Comparison of ENCODE assay signal across 8 cellular contexts in genomic region chr9:136482046-136482792, GRCh38. TPM values are rescaled to one million over a fixed set of nuclear protein-coding genes. Genes with fewer than 3 reads are reported as not detected.
A peak's percentile ranks its signal among the peaks of the same experiment; 100 is the strongest.
DNase-seq lines count a peak whose midpoint lies in the region; ATAC-seq and TF ChIP-seq lines count a peak whose summit lies in the region.

No MANE protein-coding gene starts in this region.

- H3K9me3 ChIP-seq in Panc1 (ENCODE audit: control insufficient read depth, insufficient read depth, low read depth, low read length) (no peaks in the 10 kb centered on the region), mammary epithelial cell (replicated peaks; ENCODE audit: insufficient read depth, low read length) (no peaks in the 10 kb centered on the region)

- peak overlapping the region; percentile 97 for H3K4me2 ChIP-seq in mammary epithelial cell (ENCODE audit: insufficient read depth, low read depth, low read length)

- 1% methylated on average over 14 of the region's 39 CpGs for WGBS in mammary epithelial cell (ENCODE audit: low coverage, missing lambda C conversion rate)
- WGBS in lower leg skin, 2 donors = 0 to 1% methylated on average over 24 to 38 of the region's 39 CpGs

- H3K4me1 ChIP-seq in Panc1 (ENCODE audit: control insufficient read depth, insufficient read depth, low read length) = peaks cover 8% of the 10 kb centered on the region
- H3K4me1 ChIP-seq in mammary epithelial cell (ENCODE audit: insufficient read depth, low read length) = peaks cover 26% of the 10 kb centered on the region

- CTCF ChIA-PET in Panc1 (lab: Charles Lee) (no interaction called here), mammary epithelial cell (lab: Charles Lee; ENCODE audit: low non-redundant PET) (no interaction called here)

- H3K27me3 ChIP-seq in Panc1 (ENCODE audit: control insufficient read depth, insufficient read depth, low read length) = no peaks in the 10 kb centered on the region
- no peaks in the 10 kb centered on the region for H3K27me3 ChIP-seq in mammary epithelial cell (ENCODE audit: insufficient read depth, low read length)

- in situ Hi-C loops in Panc1 (cut with HindIII; ENCODE audit: low pct_unique_long_range_greater_than_20kb, low sequenced_read_pairs) (loop anchor here (10.0 kb wide), 1 partner anchor 63 kb away; the partner anchor contains the start of gene NOTCH1), mammary epithelial cell (cut with MboI; ENCODE audit: low sequenced_read_pairs in 2 of 2) (loop anchor here in 1 of 2 donors (5.0 kb wide), 1 partner anchor 145 kb away; no protein-coding TSS in a partner anchor)

- ATAC-seq in GM19395 (IDR thresholded peaks at IDR 0.05; ENCODE audit: unreplicated experiment) = peak; percentile 5
- ATAC-seq in Panc1 = no peak
- ATAC-seq in HG03108 (IDR thresholded peaks at IDR 0.05; ENCODE audit: unreplicated experiment) = no peak

- POLR2A ChIA-PET in Panc1 (lab: Charles Lee) = no interaction called here

- H3K79me2 ChIP-seq in mammary epithelial cell (ENCODE audit: insufficient read depth, low read length) = peaks cover 55% of the 10 kb centered on the region

- H2AFZ ChIP-seq in mammary epithelial cell (ENCODE audit: low read depth, low read length) = peak overlapping the region; percentile 76

- intact Hi-C loops in Panc1 (cut with micrococcal nuclease; ENCODE audit: unreplicated experiment) (no loop called here), mammary epithelial cell (cut with micrococcal nuclease) (loop anchor here (5.0 kb wide), 1 partner anchor 45 kb away; the partner anchor contains the start of gene INPP5E), lower leg skin (cut with DNase I; ENCODE audit: low total_unique reads) (no loop called here)

- peak overlapping the region; percentile 89 for H3K9ac ChIP-seq in mammary epithelial cell (ENCODE audit: insufficient read depth, low read length)

- H3K4me3 ChIP-seq in Panc1 (ENCODE audit: low read depth in 2 of 2, low read length in 2 of 2) (peak overlapping the region; percentile 90 to 94), mammary epithelial cell (replicated peaks in 1 of 3; ENCODE audit: insufficient read depth in 1 of 3, low read depth in 2 of 3, low read length in 3 of 3) (peak overlapping the region; percentile 74 to 91 (median 79)), lower leg skin (ENCODE audit: low read depth, poor library complexity, severe bottlenecking) (peak overlapping the region; percentile 61)

- peaks cover 2% of the 10 kb centered on the region; the same call in 1 of the 2 replicates for H3K36me3 ChIP-seq in Panc1 (ENCODE audit: control insufficient read depth, insufficient read depth, low read length)
- peaks cover 1% of the 10 kb centered on the region for H3K36me3 ChIP-seq in mammary epithelial cell (ENCODE audit: insufficient read depth, low read length)

- TSS peak; percentile 95 for BruUV-seq in Panc1 (replicated peaks; lab: Mats Ljungman, UMichigan)
- TSS peak; percentile 45 for BruUV-seq in mammary epithelial cell (replicated peaks; lab: Mats Ljungman, UMichigan)

- TF ChIP-seq POLR2A in lower leg skin (IDR thresholded peaks at IDR 0.05) = no peak

- H3K27ac ChIP-seq in Panc1 (ENCODE audit: low read length) (peak overlapping the region; percentile 86), mammary epithelial cell (ENCODE audit: insufficient read depth, low read depth, low read length) (peak overlapping the region; percentile 84)

- no peaks in the 10 kb centered on the region for H4K20me1 ChIP-seq in mammary epithelial cell (ENCODE audit: insufficient read depth, low read length)

- TF ChIP-seq CTCF in Panc1 (IDR thresholded peaks at IDR 0.05) (no peak), mammary epithelial cell (conservative IDR thresholded peaks at IDR 0.05 in 1 of 2, IDR thresholded peaks at IDR 0.05 in 1 of 2; ENCODE audit: extremely low read depth in 1 of 2, insufficient read depth in 1 of 2, low read depth in 1 of 2, low read length in 2 of 2) (no peak), lower leg skin (IDR thresholded peaks at IDR 0.05) (no peak)

- DNase-seq in AG20443 (ENCODE audit: low spot score) (peak; percentile 55), Panc1 (ENCODE audit: low read depth, low spot score) (no peak), mammary epithelial cell (peak; percentile 39), lower leg skin (ENCODE audit: low spot score in 2 of 2) (no peak), superior temporal gyrus (ENCODE audit: extremely low spot score) (peak; percentile 10), cortex of kidney (lab: John Stamatoyannopoulos, UW) (no peak)

- dilution Hi-C loops in mammary epithelial cell (cut with HindIII; ENCODE audit: low sequenced_read_pairs) = no loop called here

RNA-seq across cellular contexts. Expression of gene SEC16A, which starts 0.6 kb away (rescaled TPM):
- total RNA-seq in Panc1 (2021; ENCODE audit: unreplicated experiment) = 76.5 TPM
- 53.1 TPM for polyA plus RNA-seq in Panc1 (2012; ENCODE audit: insufficient read length)
- 100 to 1,000 TPM in 1 of 2 donors, 10 to 100 TPM in 1; 66.0 to 106 TPM for total RNA-seq in mammary epithelial cell
- 23.9 TPM for polyA plus RNA-seq in mammary epithelial cell
- polyA minus RNA-seq in mammary epithelial cell = 125 TPM
- total RNA-seq in lower leg skin = 10 to 100 TPM; 58.4 to 77.8 (median 58.5) TPM

RNA-seq across cellular contexts. Expression of gene INPP5E, which starts 42.6 kb away (rescaled TPM):
- total RNA-seq in Panc1 (2021; ENCODE audit: unreplicated experiment) = 14.1 TPM
- 13.3 TPM for polyA plus RNA-seq in Panc1 (2012; ENCODE audit: insufficient read length)
- total RNA-seq in mammary epithelial cell = 10 to 100 TPM in 1 of 2 donors, 1 to 10 TPM in 1; 7.8 to 15.9 TPM
- polyA plus RNA-seq in mammary epithelial cell = 6.6 TPM
- 8.7 TPM for polyA minus RNA-seq in mammary epithelial cell
- total RNA-seq in lower leg skin = 10 to 100 TPM in 3 of 4 donors, 1 to 10 TPM in 1; 10.0 to 17.8 (median 12.1) TPM

Comparison
In these comparisons a context has a peak if more than half of its experiments do, and no peak if none do; other contexts are left out.
1. DNase-seq: peak in AG20443 (single experiment), mammary epithelial cell (single experiment) and superior temporal gyrus (single experiment); none in Panc1 (single experiment), lower leg skin (0 of 2) and cortex of kidney (single experiment).
2. Peak in every context shown above with its lines, with median percentiles within 50 percentile points of each other: H3K4me3 ChIP-seq.